9 cellular contexts compared by ENCODE assay signal in genomic region chr14:52043690-52044089, GRCh38. TPM values are rescaled to one million over a fixed set of nuclear protein-coding genes. Genes with fewer than 3 reads are reported as not detected.
DNase-seq lines count a peak whose midpoint lies in the region; TF ChIP-seq lines count a peak whose summit lies in the region.
"Had no signal": no experiment of that assay in that cellular context is flagged by ENCODE, and none has a peak within 500 bp of the region (broad histone marks: within the 10 kb centered on the region; RNA-seq: fewer than 3 reads in every experiment).

No MANE protein-coding gene starts in this region.

- intact Hi-C loops in vagina (cut with DNase I), result no loop called here

- no peak for TF ChIP-seq POLR2A in vagina (IDR thresholded peaks at IDR 0.05)

- TF ChIP-seq CTCF in fibroblast of villous mesenchyme (IDR thresholded peaks at IDR 0.05; ENCODE audit: insufficient read depth, low read depth, low read length) (peak; percentile 71), vagina (IDR thresholded peaks at IDR 0.05) (peak in 1 of 3 experiments; percentile 17)

- DNase-seq in DMS53 treated with DMSO at 0.1 percent for 48 hours (lab: John Stamatoyannopoulos, UW; ENCODE audit: unreplicated experiment) (peak; percentile 7), HuH-7.5 (ENCODE audit: low spot score) (peak; percentile 51), fibroblast of villous mesenchyme (ENCODE audit: low read depth) (peak; percentile 45), G401 (ENCODE audit: low spot score) (no peak), OCI-M1 (lab: John Stamatoyannopoulos, UW) (no peak), vagina (ENCODE audit: extremely low spot score in 2 of 2) (no peak)
- peak; percentile 28 for DNase-seq in activated CD4-positive, alpha-beta T cell treated with anti-CD3 and anti-CD28 coated beads, Interleukin-2, amount 50 U/mL, for 1 hour
- DNase-seq in stimulated activated CD4-positive, alpha-beta T cell treated with anti-CD3 and anti-CD28 coated beads, Interleukin-2, amount 100 ng/mL, for 48 hours, result peak; percentile 33 to 36

- H3K36me3 ChIP-seq in vagina, result peaks cover 0 to 9% of the 10 kb centered on the region in 2 donors
- H3K36me3 ChIP-seq: neutrophil had no signal

- no peaks in the 10 kb centered on the region for H3K9me3 ChIP-seq in vagina
- H3K9me3 ChIP-seq: neutrophil had no signal

- in situ Hi-C loops in G401 (cut with HindIII; ENCODE audit: low sequenced_read_pairs), result no loop called here

- no peak overlapping the region for H3K27ac ChIP-seq in vagina
- H3K27ac ChIP-seq: neutrophil had no signal

- H3K4me1 ChIP-seq in vagina, result peaks cover 29% of the 10 kb centered on the region

- no peaks in the 10 kb centered on the region for H3K27me3 ChIP-seq in vagina

- no peak overlapping the region for H3K4me3 ChIP-seq in fibroblast of villous mesenchyme (ENCODE audit: low read depth, low read length)
- no peak overlapping the region for H3K4me3 ChIP-seq in vagina

RNA-seq across cellular contexts. Expression of gene NID2, which starts 25.2 kb away (rescaled TPM):
- total RNA-seq in fibroblast of villous mesenchyme (146 and 259 TPM in 2 replicates), vagina (20.1 TPM)
- not detected in 2 replicates for total RNA-seq in G401 (2014; rRNA removed; shearing (Covaris generic))

RNA-seq across cellular contexts. Expression of gene RTRAF, which starts 54.3 kb away (rescaled TPM):
- total RNA-seq in fibroblast of villous mesenchyme (49.3 and 64.3 TPM in 2 replicates), vagina (35.4 TPM)
- total RNA-seq in G401 (2014; rRNA removed; shearing (Covaris generic)), result 98.2 and 166 TPM in 2 replicates

Comparison
In these comparisons a context has a peak if more than half of its experiments do, and no peak if none do; other contexts are left out.
1. DNase-seq: peak in DMS53 treated with DMSO at 0.1 percent for 48 hours (single experiment), HuH-7.5 (single experiment), activated CD4-positive, alpha-beta T cell treated with anti-CD3 and anti-CD28 coated beads, Interleukin-2, amount 50 U/mL, for 1 hour (single experiment), fibroblast of villous mesenchyme (single experiment) and stimulated activated CD4-positive, alpha-beta T cell treated with anti-CD3 and anti-CD28 coated beads, Interleukin-2, amount 100 ng/mL, for 48 hours (2 of 2); none in G401 (single experiment), OCI-M1 (single experiment) and vagina (0 of 2).
2. RNA of gene NID2, which starts 25.2 kb away (total RNA-seq): 146 to 259 TPM in fibroblast of villous mesenchyme and 20.1 TPM in vagina (single experiment); not detected in G401; every median in the first group is over 10 times any median in the second.